In genomic region chr2:226665306-226665831, GRCh38 we compare ENCODE assay signal across 2 cellular contexts.
TF ChIP-seq lines count a peak whose summit lies in the region.

No MANE protein-coding gene starts in this region.

TF ChIP-seq in HepG2, 621 proteins besides CTCF, POLR2A, EP300 and RAD21 (continued from another document):
- no peak for TF ChIP-seq TRIM22 (IDR thresholded peaks at IDR 0.05)

TF ChIP-seq in HCT116, 20 proteins besides CTCF, POLR2A, EP300 and RAD21 (continued from another document):
- TF ChIP-seq REST (IDR thresholded peaks at IDR 0.05; ENCODE audit: low read depth) (no peak), ELF1 (IDR thresholded peaks at IDR 0.05; ENCODE audit: borderline replicate concordance, low read depth) (no peak), ZNF274 (IDR thresholded peaks at IDR 0.05; ENCODE audit: low read depth, low read length) (no peak), SRF (IDR thresholded peaks at IDR 0.05; ENCODE audit: low read depth) (no peak), EZH2 (IDR thresholded peaks at IDR 0.05) (no peak), EZH2phosphoT487 (IDR thresholded peaks at IDR 0.05; ENCODE audit: borderline replicate concordance) (no peak), SP1 (IDR thresholded peaks at IDR 0.05; ENCODE audit: low read depth) (no peak), SIN3A (IDR thresholded peaks at IDR 0.05; ENCODE audit: low read depth) (no peak), ZBTB33 (IDR thresholded peaks at IDR 0.05; ENCODE audit: extremely low read depth, insufficient replicate concordance, low read length) (no peak), EGR1 (IDR thresholded peaks at IDR 0.05; ENCODE audit: low read depth) (no peak), FOSL1 (IDR thresholded peaks at IDR 0.05; ENCODE audit: low read depth) (no peak)
TF ChIP-seq in HCT116: peak in this region for 0.
